Comparison of ENCODE assay signal across 8 cellular contexts in the genomic region with DNA sequence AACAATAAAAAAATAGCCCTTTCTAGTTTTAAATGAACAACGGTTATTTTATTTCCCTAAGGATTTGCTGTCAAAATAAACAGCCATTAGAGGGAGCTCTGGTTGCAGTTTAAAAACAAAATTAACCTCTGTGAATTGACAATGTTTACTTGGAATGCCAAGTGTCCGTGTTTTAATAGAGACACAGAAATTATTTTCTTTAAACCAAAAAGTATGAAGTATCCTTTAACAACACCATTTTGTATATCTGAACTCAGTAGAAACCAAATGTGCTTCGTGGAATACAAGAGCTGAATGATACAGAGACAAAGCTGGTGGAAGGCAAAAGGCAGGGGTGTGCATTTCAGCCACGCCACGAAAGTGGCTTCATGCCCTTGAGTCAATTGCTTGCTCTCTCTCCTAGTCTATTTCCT.
DNase-seq lines count a peak whose midpoint lies in the region; ATAC-seq and TF ChIP-seq lines count a peak whose summit lies in the region.

No MANE protein-coding gene starts in this region.

- no peak overlapping the region for H3K4me3 ChIP-seq in CD8-positive, alpha-beta T cell (ENCODE audit: low read depth, low read length)

- H3K36me3 Mint-ChIP-seq in natural killer cell treated with Interleukin-12 subunit alpha and Interleukin-12 subunit beta and Interleukin-15 and Interleukin-18, amount 100 ng/mL, for 72 hours = no peaks in the 10 kb centered on the region
- H3K36me3 Mint-ChIP-seq in natural killer cell = no peaks in the 10 kb centered on the region
- no peaks in the 10 kb centered on the region for H3K36me3 Mint-ChIP-seq in CD8-positive, alpha-beta T cell

- no peak for TF ChIP-seq CTCF in natural killer cell (IDR thresholded peaks at IDR 0.05)
- TF ChIP-seq CTCF in CD8-positive, alpha-beta T cell (IDR thresholded peaks at IDR 0.05) = no peak

- peaks cover 0 to 13% of the 10 kb centered on the region in 2 donors for H3K4me1 Mint-ChIP-seq in natural killer cell treated with Interleukin-12 subunit alpha and Interleukin-12 subunit beta and Interleukin-15 and Interleukin-18, amount 100 ng/mL, for 72 hours (ENCODE audit: low read depth in 2 of 2)
- H3K4me1 Mint-ChIP-seq in natural killer cell = no peaks in the 10 kb centered on the region
- no peaks in the 10 kb centered on the region for H3K4me1 Mint-ChIP-seq in CD8-positive, alpha-beta T cell (ENCODE audit: low read depth)

- ATAC-seq in natural killer cell treated with Interleukin-12 subunit alpha and Interleukin-12 subunit beta and Interleukin-15 and Interleukin-18, amount 100 ng/mL, for 72 hours = no peak
- ATAC-seq in natural killer cell = no peak
- no peak for ATAC-seq in CD8-positive, alpha-beta T cell
- no peak for ATAC-seq in GM18511 (IDR thresholded peaks at IDR 0.05; ENCODE audit: unreplicated experiment)

- no peaks in the 10 kb centered on the region for H3K4me1 ChIP-seq in CD8-positive, alpha-beta T cell (ENCODE audit: insufficient read depth, low read length)

- H3K4me3 Mint-ChIP-seq in natural killer cell treated with Interleukin-12 subunit alpha and Interleukin-12 subunit beta and Interleukin-15 and Interleukin-18, amount 100 ng/mL, for 72 hours = peak overlapping the region; percentile 14
- H3K4me3 Mint-ChIP-seq in natural killer cell = no peak overlapping the region
- no peak overlapping the region for H3K4me3 Mint-ChIP-seq in CD8-positive, alpha-beta T cell

- no peaks in the 10 kb centered on the region for H3K36me3 ChIP-seq in CD8-positive, alpha-beta T cell (ENCODE audit: insufficient read depth, low read length)

- H3K9me3 Mint-ChIP-seq in natural killer cell treated with Interleukin-12 subunit alpha and Interleukin-12 subunit beta and Interleukin-15 and Interleukin-18, amount 100 ng/mL, for 72 hours = no peaks in the 10 kb centered on the region
- no peaks in the 10 kb centered on the region for H3K9me3 Mint-ChIP-seq in natural killer cell
- no peaks in the 10 kb centered on the region for H3K9me3 Mint-ChIP-seq in CD8-positive, alpha-beta T cell

- H3K27me3 Mint-ChIP-seq in natural killer cell treated with Interleukin-12 subunit alpha and Interleukin-12 subunit beta and Interleukin-15 and Interleukin-18, amount 100 ng/mL, for 72 hours = no peaks in the 10 kb centered on the region
- H3K27me3 Mint-ChIP-seq in natural killer cell (ENCODE audit: low read depth in 2 of 2) = peaks cover 5 to 7% of the 10 kb centered on the region in 2 donors
- H3K27me3 Mint-ChIP-seq in CD8-positive, alpha-beta T cell (ENCODE audit: low read depth) = peaks cover 7% of the 10 kb centered on the region

- POLR2A ChIA-PET in CD8-positive, alpha-beta T cell (lab: Charles Lee) = no interaction called here

- H3K27ac Mint-ChIP-seq in natural killer cell treated with Interleukin-12 subunit alpha and Interleukin-12 subunit beta and Interleukin-15 and Interleukin-18, amount 100 ng/mL, for 72 hours = no peak overlapping the region
- no peak overlapping the region for H3K27ac Mint-ChIP-seq in natural killer cell
- H3K27ac Mint-ChIP-seq in CD8-positive, alpha-beta T cell = no peak overlapping the region

- H3K9me3 ChIP-seq in CD8-positive, alpha-beta T cell (ENCODE audit: low read length) = no peaks in the 10 kb centered on the region

- CTCF ChIA-PET in CD8-positive, alpha-beta T cell (lab: Charles Lee) = no interaction called here

- H3K27me3 ChIP-seq in CD8-positive, alpha-beta T cell (ENCODE audit: insufficient read depth, low read length) = no peaks in the 10 kb centered on the region

- intact Hi-C loops in natural killer cell (cut with micrococcal nuclease) = no loop called here
- intact Hi-C loops in CD8-positive, alpha-beta T cell (cut with DNase I, micrococcal nuclease) = no loop called here

- H3K27ac ChIP-seq in CD8-positive, alpha-beta T cell (ENCODE audit: low read depth, low read length) = no peak overlapping the region

- DNase-seq in natural killer cell treated with Interleukin-12 subunit alpha and Interleukin-12 subunit beta and Interleukin-15 and Interleukin-18, amount 100 ng/mL, for 72 hours (ENCODE audit: low spot score) = no peak
- DNase-seq in natural killer cell (no peak), SHP77 (lab: John Stamatoyannopoulos, UW) (peak; percentile 2 to 20), glomerular visceral epithelial cell (ENCODE audit: extremely low spot score) (peak; percentile 3), amniotic stem cell (lab: John Stamatoyannopoulos, UW) (no peak), T-helper 1 cell (no peak)
- no peak for DNase-seq in CD8-positive, alpha-beta T cell

Comparison
In these comparisons a context has a peak if more than half of its experiments do, and no peak if none do; other contexts are left out.
1. DNase-seq: peak in SHP77 (2 of 2) and glomerular visceral epithelial cell (single experiment); none in natural killer cell treated with Interleukin-12 subunit alpha and Interleukin-12 subunit beta and Interleukin-15 and Interleukin-18, amount 100 ng/mL, for 72 hours (single experiment), natural killer cell (single experiment), amniotic stem cell (single experiment), CD8-positive, alpha-beta T cell (0 of 7) and T-helper 1 cell (0 of 5).